ENCODE assay signal across 8 cellular contexts in genomic region chr3:52481819-52482521, GRCh38. TPM values are rescaled to one million over a fixed set of nuclear protein-coding genes. Genes with fewer than 3 reads are reported as not detected.
DNase-seq lines count a peak whose midpoint lies in the region; ATAC-seq, FAIRE-seq and TF ChIP-seq lines count a peak whose summit lies in the region.
"Had no signal": no experiment of that assay in that cellular context is flagged by ENCODE, and none has a peak within 500 bp of the region (broad histone marks: within the 10 kb centered on the region; RNA-seq: fewer than 3 reads in every experiment).

No MANE protein-coding gene starts in this region.

- no peaks in the 10 kb centered on the region for H4K20me1 ChIP-seq in K562 (replicated peaks; ENCODE audit: control insufficient read depth, insufficient read depth, low read length)

- no peaks in the 10 kb centered on the region for H3K9me1 ChIP-seq in K562 (ENCODE audit: control insufficient read depth, insufficient read depth, low read length)

- H3K79me2 ChIP-seq in K562 (ENCODE audit: control insufficient read depth, insufficient read depth, low read length) = no peaks in the 10 kb centered on the region

- POLR2A ChIA-PET in Caco-2 (lab: Charles Lee) (interaction anchor here (0.5 kb wide), 1 partner anchor 15 kb away, joined by 10 read pairs; no protein-coding TSS in a partner anchor), K562 (lab: Yijun Ruan, JAX) (interaction anchor here (0.8 to 1.1 kb wide), 2 partner anchors 21 to 42 kb away, joined by 3 read pairs; no protein-coding TSS in a partner anchor)

- in situ Hi-C loops in K562 (cut with MboI) = no loop called here

- TF ChIP-seq CTCF in Caco-2 (IDR thresholded peaks at IDR 0.05; ENCODE audit: insufficient read depth in 1 of 2, low read depth in 1 of 2, low read length in 1 of 2, severe bottlenecking in 1 of 2, unreplicated experiment in 1 of 2) (peak; percentile 35 to 40), K562 (IDR thresholded peaks at IDR 0.05 in 2 of 3, conservative IDR thresholded peaks at IDR 0.05 in 1 of 3; ENCODE audit: insufficient read depth in 2 of 3, low read depth in 1 of 3, low read length in 3 of 3) (peak; percentile 62 to 82 (median 64)), suprapubic skin (IDR thresholded peaks at IDR 0.05) (peak in 1 of 2 donors; percentile 34), omental fat pad (IDR thresholded peaks at IDR 0.05) (no peak)

- DNase-seq in Caco-2 (peak in 1 of 2 experiments; percentile 27), H7 (peak; percentile 97), K562 (ENCODE audit: extremely low read depth in 1 of 4, low spot score in 3 of 4) (peak; percentile 60 to 74 (median 65)), memory B cell (ENCODE audit: low spot score in 2 of 2) (no peak), suprapubic skin (ENCODE audit: low spot score in 2 of 2) (no peak), NCI-H2081 (lab: John Stamatoyannopoulos, UW) (no peak), omental fat pad (ENCODE audit: low spot score) (no peak)

- H3K36me3 ChIP-seq in Caco-2 (ENCODE audit: control insufficient read depth, insufficient read depth, low read length) (peaks cover 2% of the 10 kb centered on the region), H7 (replicated peaks; ENCODE audit: control insufficient read depth, insufficient read depth, low read length) (peaks cover 39% of the 10 kb centered on the region), K562 (ENCODE audit: control insufficient read depth, insufficient read depth, low read length) (peaks cover 70% of the 10 kb centered on the region; the same call in 2 of the 3 replicates), suprapubic skin (peaks cover 80% of the 10 kb centered on the region)

- H3K9me3 ChIP-seq in Caco-2 = no peaks in the 10 kb centered on the region
- no peaks in the 10 kb centered on the region for H3K9me3 ChIP-seq in K562 (replicated peaks; ENCODE audit: control insufficient read depth, insufficient read depth, low read depth, low read length)
- no peaks in the 10 kb centered on the region for H3K9me3 ChIP-seq in suprapubic skin

- no peak overlapping the region for H3K27ac Mint-ChIP-seq in Caco-2 (ENCODE audit: unreplicated experiment)
- H3K27ac Mint-ChIP-seq in memory B cell = peak overlapping the region; percentile 32

- no peak overlapping the region for H3K4me3 ChIP-seq in Caco-2 (ENCODE audit: low read depth, low read length)
- no peak overlapping the region for H3K4me3 ChIP-seq in H7 (ENCODE audit: insufficient read depth, low read depth, low read length)
- no peak overlapping the region for H3K4me3 ChIP-seq in K562
- no peak overlapping the region for H3K4me3 ChIP-seq in suprapubic skin

- ATAC-seq in K562 = peak; percentile 88
- no peak for ATAC-seq in memory B cell (ENCODE audit: low read depth)
- ATAC-seq in omental fat pad (ENCODE audit: low FRiP score) = no peak

- H3K4me3 Mint-ChIP-seq in Caco-2 (ENCODE audit: unreplicated experiment) = no peak overlapping the region
- no peak overlapping the region for H3K4me3 Mint-ChIP-seq in memory B cell
- H3K4me3 Mint-ChIP-seq: naive thymus-derived CD8-positive, alpha-beta T cell had no signal

- peak in 1 of 2 experiments; percentile 33; a peak in 1 of 4 replicates for TF ChIP-seq RAD21 in K562 (CRISPR knock-in tag; conservative IDR thresholded peaks at IDR 0.05 in 1 of 2, IDR thresholded peaks at IDR 0.05 in 1 of 2)

- intact Hi-C loops in Caco-2 (cut with micrococcal nuclease; ENCODE audit: unreplicated experiment) (no loop called here), K562 (cut with micrococcal nuclease) (loop anchor here (2.0 to 5.0 kb wide), 2 partner anchors 53 to 200 kb away; no protein-coding TSS in a partner anchor)

- TF ChIP-seq POLR2A in K562 (conservative IDR thresholded peaks at IDR 0.05) (no peak), suprapubic skin (IDR thresholded peaks at IDR 0.05) (no peak)

- H3K27ac ChIP-seq in K562 (ENCODE audit: extremely low read depth, low read depth, low read length) (no peak overlapping the region), suprapubic skin (no peak overlapping the region)

- TF ChIP-seq EP300 in K562 (IDR thresholded peaks at IDR 0.05; ENCODE audit: low read length) = no peak
- TF ChIP-seq EP300 in suprapubic skin (IDR thresholded peaks at IDR 0.05) = no peak

- H3K27me3 Mint-ChIP-seq in Caco-2 (ENCODE audit: insufficient read depth, unreplicated experiment) = no peaks in the 10 kb centered on the region
- H3K27me3 Mint-ChIP-seq in memory B cell = no peaks in the 10 kb centered on the region
- H3K27me3 Mint-ChIP-seq: naive thymus-derived CD8-positive, alpha-beta T cell had no signal

- H3K27me3 ChIP-seq in Caco-2 (replicated peaks; ENCODE audit: control insufficient read depth, insufficient read depth, low read length) (no peaks in the 10 kb centered on the region), H7 (ENCODE audit: control insufficient read depth, insufficient read depth, low read length) (no peaks in the 10 kb centered on the region), K562 (ENCODE audit: control insufficient read depth in 2 of 2, insufficient read depth in 2 of 2, low read length in 2 of 2) (no peaks in the 10 kb centered on the region), suprapubic skin (no peaks in the 10 kb centered on the region)

- CTCF ChIA-PET in Caco-2 (lab: Charles Lee) = no interaction called here
- CTCF ChIA-PET in K562 (lab: Yijun Ruan, JAX; ENCODE audit: low intra/inter-chr PET ratio) = interaction anchor here (0.6 kb wide), 1 partner anchor 200 kb away, joined by 6 read pairs; no protein-coding TSS in a partner anchor

- no peak overlapping the region for H3K4me2 ChIP-seq in K562 (ENCODE audit: insufficient read depth, low read length)

- no TSS peak for BruUV-seq in Caco-2 (replicated peaks; lab: Mats Ljungman, UMichigan)
- BruUV-seq in K562 (replicated peaks; lab: Mats Ljungman, UMichigan) = no TSS peak

- WGBS in K562 (ENCODE audit: insufficient coverage, low coverage, missing lambda C conversion rate) = 81% methylated on average over 11 of the region's 23 CpGs
- 94% methylated on average over 15 of the region's 23 CpGs for WGBS in suprapubic skin

- H3K4me1 Mint-ChIP-seq in Caco-2 (ENCODE audit: low read depth, unreplicated experiment) (no peaks in the 10 kb centered on the region), memory B cell (no peaks in the 10 kb centered on the region)
- H3K4me1 Mint-ChIP-seq: naive thymus-derived CD8-positive, alpha-beta T cell had no signal

- peaks cover 30% of the 10 kb centered on the region for H3K36me3 Mint-ChIP-seq in Caco-2 (ENCODE audit: insufficient read depth, unreplicated experiment)
- H3K36me3 Mint-ChIP-seq in memory B cell = peaks cover 30% of the 10 kb centered on the region

- FAIRE-seq in K562 (lab: Jason Lieb, UNC) = no peak

- no peaks in the 10 kb centered on the region for H3K4me1 ChIP-seq in Caco-2
- H3K4me1 ChIP-seq in K562 (replicated peaks in 1 of 2; ENCODE audit: control insufficient read depth in 2 of 2, insufficient read depth in 2 of 2, low read length in 2 of 2) = peaks cover 0 to 10% of the 10 kb centered on the region in 2 experiments; a peak in 2 of 5 replicates
- H3K4me1 ChIP-seq in suprapubic skin = peaks cover 32% of the 10 kb centered on the region

- H2AFZ ChIP-seq in K562 (ENCODE audit: low read depth, low read length) = no peak overlapping the region

- H3K9ac ChIP-seq in K562 (ENCODE audit: insufficient read depth in 1 of 2, low read depth in 2 of 2, low read length in 2 of 2) = peak overlapping the region in 1 of 2 experiments; percentile 45; a peak in 1 of 4 replicates

- H3K9me3 Mint-ChIP-seq in Caco-2 (ENCODE audit: unreplicated experiment) (no peaks in the 10 kb centered on the region), memory B cell (no peaks in the 10 kb centered on the region)
- H3K9me3 Mint-ChIP-seq: naive thymus-derived CD8-positive, alpha-beta T cell had no signal

RNA-seq across cellular contexts. Expression of gene STAB1, which starts 13.2 kb away (rescaled TPM):
- total RNA-seq in Caco-2 (2022) (0.39 and 0.63 TPM in 2 replicates), K562 (2014; rRNA removed) (1.6 and 3.4 TPM in 2 replicates), K562 (2014; rRNA removed; fragmentation: Illumina TruSeq; extraction: Trizol) (1.1 TPM in 2 replicates), K562 (2015; rRNA removed; fragmentation: Illumina TruSeq; extraction: Trizol) (0.75 and 1.2 TPM in 2 replicates), K562 (2021) (3.9 and 4.7 TPM in 2 replicates), suprapubic skin (10 to 100 TPM in 2 of 4 donors, 1 to 10 TPM in 2; 5.3 to 21.1 (median 14.3) TPM), omental fat pad (100 to 1,000 TPM; 231 to 610 (median 304) TPM)
- 0.52 and 1.3 TPM in 2 replicates for total RNA-seq in H7 (2014; rRNA removed; shearing (Covaris generic))
- total RNA-seq in K562 (2011; cell fraction: chromatin; rRNA removed; ENCODE audit: low replicate concordance) = 6.3 and 21.2 TPM in 2 replicates
- 16.3 and 17.0 TPM in 2 replicates for total RNA-seq in K562 (2011; cell fraction: nucleolus; rRNA removed)
- 8.3 and 8.5 TPM in 2 replicates for total RNA-seq in K562 (2011; cell fraction: nucleoplasm; rRNA removed)
- polyA plus RNA-seq in K562 (2011; rRNA removed) (1.8 and 4.4 TPM in 2 replicates), K562 (2014; fragmentation: Illumina TruSeq; extraction: Trizol) (0.86 and 1.6 TPM in 2 replicates), K562 (2014; fragmentation: Nextera tagmentation; extraction: Ambion mirVana) (under 1 TPM; 0.20 TPM), K562 (2014; rRNA removed) (1.8 and 3.4 TPM in 2 replicates)
- polyA plus RNA-seq in K562 (2011; cell fraction: cytosol; rRNA removed) = 2.6 and 3.1 TPM in 2 replicates
- polyA plus RNA-seq in K562 (2011; cell fraction: nucleus; rRNA removed) = 34.1 and 41.9 TPM in 2 replicates
- 1.6 and 2.7 TPM in 2 replicates for polyA plus RNA-seq in K562 (2012)
- polyA minus RNA-seq in K562 (2011; rRNA and poly(A)+ RNA removed) = 1.6 and 2.3 TPM in 2 replicates
- polyA minus RNA-seq in K562 (2011; cell fraction: cytosol; rRNA and poly(A)+ RNA removed) = 1.9 and 3.1 TPM in 2 replicates
- polyA minus RNA-seq in K562 (2011; cell fraction: nucleus; rRNA and poly(A)+ RNA removed) = 8.5 and 12.6 TPM in 2 replicates
- polyA plus RNA-seq: naive thymus-derived CD8-positive, alpha-beta T cell had no signal

RNA-seq across cellular contexts. Expression of gene NISCH, which starts 26.6 kb away (rescaled TPM):
- 61.1 and 62.2 TPM in 2 replicates for total RNA-seq in Caco-2 (2022)
- total RNA-seq in H7 (2014; rRNA removed; shearing (Covaris generic)) = 51.1 and 70.7 TPM in 2 replicates
- 205 and 431 TPM in 2 replicates for total RNA-seq in K562 (2011; cell fraction: chromatin; rRNA removed; ENCODE audit: low replicate concordance)
- 200 and 220 TPM in 2 replicates for total RNA-seq in K562 (2011; cell fraction: nucleolus; rRNA removed)
- total RNA-seq in K562 (2011; cell fraction: nucleoplasm; rRNA removed) = 158 and 172 TPM in 2 replicates
- total RNA-seq in K562 (2014; rRNA removed) = 27.9 and 35.9 TPM in 2 replicates
- total RNA-seq in K562 (2014; rRNA removed; fragmentation: Illumina TruSeq; extraction: Trizol) = 13.9 and 16.1 TPM in 2 replicates
- 20.7 and 22.2 TPM in 2 replicates for total RNA-seq in K562 (2015; rRNA removed; fragmentation: Illumina TruSeq; extraction: Trizol)
- 36.9 and 43.5 TPM in 2 replicates for total RNA-seq in K562 (2021)
- 34.6 and 52.5 TPM in 2 replicates for polyA plus RNA-seq in K562 (2011; rRNA removed)
- polyA plus RNA-seq in K562 (2011; cell fraction: cytosol; rRNA removed) = 31.2 and 33.2 TPM in 2 replicates
- 303 and 415 TPM in 2 replicates for polyA plus RNA-seq in K562 (2011; cell fraction: nucleus; rRNA removed)
- 28.8 and 58.0 TPM in 2 replicates for polyA plus RNA-seq in K562 (2012)
- 23.4 and 28.3 TPM in 2 replicates for polyA plus RNA-seq in K562 (2014; fragmentation: Illumina TruSeq; extraction: Trizol)
- under 1 TPM; 0.44 to 0.80 TPM for polyA plus RNA-seq in K562 (2014; fragmentation: Nextera tagmentation; extraction: Ambion mirVana)
- 37.5 and 42.4 TPM in 2 replicates for polyA plus RNA-seq in K562 (2014; rRNA removed)
- 35.4 and 47.8 TPM in 2 replicates for polyA minus RNA-seq in K562 (2011; rRNA and poly(A)+ RNA removed)
- 23.4 and 31.6 TPM in 2 replicates for polyA minus RNA-seq in K562 (2011; cell fraction: cytosol; rRNA and poly(A)+ RNA removed)
- polyA minus RNA-seq in K562 (2011; cell fraction: nucleus; rRNA and poly(A)+ RNA removed) = 68.9 and 75.8 TPM in 2 replicates
- total RNA-seq in suprapubic skin = 100 to 1,000 TPM in 2 of 4 donors, 10 to 100 TPM in 2; 68.7 to 298 (median 94.6) TPM
- total RNA-seq in omental fat pad = 10 to 100 TPM; 59.8 to 82.3 (median 68.5) TPM

RNA-seq across cellular contexts. Expression of gene TNNC1, which starts 28.1 kb away (rescaled TPM):
- total RNA-seq in Caco-2 (2022) (36.1 and 40.5 TPM in 2 replicates), K562 (2014; rRNA removed) (0.53 TPM in 1 of 2 replicates, not detected in the other), K562 (2014; rRNA removed; fragmentation: Illumina TruSeq; extraction: Trizol) (not detected in 2 replicates), K562 (2015; rRNA removed; fragmentation: Illumina TruSeq; extraction: Trizol) (not detected in 2 replicates), K562 (2021) (0.47 TPM in 1 of 2 replicates, not detected in the other), suprapubic skin (10 to 100 TPM in 1 of 4 donors, 1 to 10 TPM in 3; 1.4 to 15.9 (median 8.4) TPM), omental fat pad (1 to 10 TPM in 2 of 4 donors, not detected in 2; 2.4 to 2.5 TPM)
- total RNA-seq in H7 (2014; rRNA removed; shearing (Covaris generic)) = 4.2 and 7.2 TPM in 2 replicates
- 0.65 TPM in 1 of 2 replicates, not detected in the other for total RNA-seq in K562 (2011; cell fraction: chromatin; rRNA removed; ENCODE audit: low replicate concordance)
- 1.0 and 1.3 TPM in 2 replicates for total RNA-seq in K562 (2011; cell fraction: nucleolus; rRNA removed)
- 2.7 TPM in 1 of 2 replicates, not detected in the other for total RNA-seq in K562 (2011; cell fraction: nucleoplasm; rRNA removed)
- polyA plus RNA-seq in K562 (2011; rRNA removed) (0.42 and 1.1 TPM in 2 replicates), K562 (2014; fragmentation: Illumina TruSeq; extraction: Trizol) (0.85 TPM in 1 of 2 replicates, not detected in the other), K562 (2014; fragmentation: Nextera tagmentation; extraction: Ambion mirVana) (under 1 TPM; 0.08 to 0.27 TPM), K562 (2014; rRNA removed) (0.78 TPM in 1 of 2 replicates, not detected in the other)
- polyA plus RNA-seq in K562 (2011; cell fraction: cytosol; rRNA removed) = 0.60 and 1.6 TPM in 2 replicates
- polyA plus RNA-seq in K562 (2011; cell fraction: nucleus; rRNA removed) = 3.3 and 6.2 TPM in 2 replicates
- polyA plus RNA-seq in K562 (2012) = 0.12 and 0.65 TPM in 2 replicates
- polyA minus RNA-seq in K562 (2011; rRNA and poly(A)+ RNA removed) = 0.42 and 1.4 TPM in 2 replicates
- polyA minus RNA-seq in K562 (2011; cell fraction: cytosol; rRNA and poly(A)+ RNA removed) = not detected in 2 replicates
- 0.44 TPM in 1 of 2 replicates, not detected in the other for polyA minus RNA-seq in K562 (2011; cell fraction: nucleus; rRNA and poly(A)+ RNA removed)

RNA-seq across cellular contexts. Expression of gene SEMA3G, which starts 37.1 kb away (rescaled TPM):
- total RNA-seq in Caco-2 (2022) (0.28 and 0.32 TPM in 2 replicates), K562 (2014; rRNA removed) (0.04 and 0.05 TPM in 2 replicates), K562 (2014; rRNA removed; fragmentation: Illumina TruSeq; extraction: Trizol) (not detected in 2 replicates), K562 (2015; rRNA removed; fragmentation: Illumina TruSeq; extraction: Trizol) (0.04 and 0.11 TPM in 2 replicates), K562 (2021) (0.07 TPM in 1 of 2 replicates, not detected in the other), suprapubic skin (10 to 100 TPM; 14.4 to 44.0 (median 26.5) TPM), omental fat pad (100 to 1,000 TPM in 3 of 4 donors, 10 to 100 TPM in 1; 21.3 to 200 (median 131) TPM)
- 1.1 and 2.2 TPM in 2 replicates for total RNA-seq in H7 (2014; rRNA removed; shearing (Covaris generic))
- total RNA-seq in K562 (2011; cell fraction: chromatin; rRNA removed; ENCODE audit: low replicate concordance) = 0.16 TPM in 1 of 2 replicates, not detected in the other
- 0.13 and 0.33 TPM in 2 replicates for total RNA-seq in K562 (2011; cell fraction: nucleolus; rRNA removed)
- 0.29 TPM in 1 of 2 replicates, not detected in the other for total RNA-seq in K562 (2011; cell fraction: nucleoplasm; rRNA removed)
- polyA plus RNA-seq in K562 (2011; rRNA removed) (0.11 TPM in 1 of 2 replicates, not detected in the other), K562 (2014; fragmentation: Illumina TruSeq; extraction: Trizol) (0.04 TPM in 1 of 2 replicates, not detected in the other), K562 (2014; fragmentation: Nextera tagmentation; extraction: Ambion mirVana) (not detected), K562 (2014; rRNA removed) (not detected in 2 replicates)
- polyA plus RNA-seq in K562 (2011; cell fraction: cytosol; rRNA removed) = 0.06 TPM in 1 of 2 replicates, not detected in the other
- 0.10 and 0.23 TPM in 2 replicates for polyA plus RNA-seq in K562 (2011; cell fraction: nucleus; rRNA removed)
- polyA plus RNA-seq in K562 (2012) = 0.03 and 0.04 TPM in 2 replicates
- not detected in 2 replicates for polyA minus RNA-seq in K562 (2011; rRNA and poly(A)+ RNA removed)
- not detected in 2 replicates for polyA minus RNA-seq in K562 (2011; cell fraction: cytosol; rRNA and poly(A)+ RNA removed)
- 0.13 and 0.22 TPM in 2 replicates for polyA minus RNA-seq in K562 (2011; cell fraction: nucleus; rRNA and poly(A)+ RNA removed)
- total RNA-seq: naive thymus-derived CD8-positive, alpha-beta T cell had no signal
- polyA plus RNA-seq: naive thymus-derived CD8-positive, alpha-beta T cell had no signal

RNA-seq across cellular contexts. Expression of gene NT5DC2, which starts 51.7 kb away (rescaled TPM):
- total RNA-seq in Caco-2 (2022) (212 and 214 TPM in 2 replicates), K562 (2014; rRNA removed) (122 and 177 TPM in 2 replicates), K562 (2014; rRNA removed; fragmentation: Illumina TruSeq; extraction: Trizol) (52.5 and 60.9 TPM in 2 replicates), K562 (2015; rRNA removed; fragmentation: Illumina TruSeq; extraction: Trizol) (80.5 and 88.7 TPM in 2 replicates), K562 (2021) (168 and 171 TPM in 2 replicates), suprapubic skin (10 to 100 TPM; 51.8 to 68.7 (median 63.3) TPM), omental fat pad (10 to 100 TPM; 18.3 to 50.3 (median 39.5) TPM)
- 302 and 311 TPM in 2 replicates for total RNA-seq in H7 (2014; rRNA removed; shearing (Covaris generic))
- 149 and 396 TPM in 2 replicates for total RNA-seq in K562 (2011; cell fraction: chromatin; rRNA removed; ENCODE audit: low replicate concordance)
- total RNA-seq in K562 (2011; cell fraction: nucleolus; rRNA removed) = 249 and 262 TPM in 2 replicates
- 155 and 157 TPM in 2 replicates for total RNA-seq in K562 (2011; cell fraction: nucleoplasm; rRNA removed)
- polyA plus RNA-seq in K562 (2011; rRNA removed) (133 and 165 TPM in 2 replicates), K562 (2014; fragmentation: Illumina TruSeq; extraction: Trizol) (140 and 168 TPM in 2 replicates), K562 (2014; fragmentation: Nextera tagmentation; extraction: Ambion mirVana) (10 to 100 TPM; 25.6 to 37.5 TPM), K562 (2014; rRNA removed) (150 and 173 TPM in 2 replicates)
- polyA plus RNA-seq in K562 (2011; cell fraction: cytosol; rRNA removed) = 143 and 272 TPM in 2 replicates
- polyA plus RNA-seq in K562 (2011; cell fraction: nucleus; rRNA removed) = 440 and 526 TPM in 2 replicates
- 107 and 154 TPM in 2 replicates for polyA plus RNA-seq in K562 (2012)
- polyA minus RNA-seq in K562 (2011; rRNA and poly(A)+ RNA removed) = 77.2 and 97.0 TPM in 2 replicates
- polyA minus RNA-seq in K562 (2011; cell fraction: cytosol; rRNA and poly(A)+ RNA removed) = 74.4 and 91.0 TPM in 2 replicates
- 76.3 and 93.3 TPM in 2 replicates for polyA minus RNA-seq in K562 (2011; cell fraction: nucleus; rRNA and poly(A)+ RNA removed)

Comparison
In these comparisons a context has a peak if more than half of its experiments do, and no peak if none do; other contexts are left out.
1. DNase-seq: peak in H7 (single experiment) and K562 (4 of 4); none in memory B cell (0 of 2), suprapubic skin (0 of 2), NCI-H2081 (0 of 2) and omental fat pad (single experiment).
2. CTCF ChIP-seq: peak in Caco-2 (2 of 2) and K562 (3 of 3); none in omental fat pad (0 of 3).
3. RNA of gene STAB1, which starts 13.2 kb away (total RNA-seq): 231 to 610 TPM in omental fat pad; 5.3 to 21.1 TPM in suprapubic skin, 0.75 to 21.2 TPM in K562, 0.52 to 1.3 TPM in H7 and 0.39 to 0.63 TPM in Caco-2; every median in the first group is over 10 times any median in the second.